Comparison of ENCODE assay signal across 18 cellular contexts in genomic region chr22:33747576-33748180, GRCh38.
DNase-seq lines count a peak whose midpoint lies in the region; ATAC-seq and TF ChIP-seq lines count a peak whose summit lies in the region.
"Had no signal": no experiment of that assay in that cellular context is flagged by ENCODE, and none has a peak within 500 bp of the region (broad histone marks: within the 10 kb centered on the region; RNA-seq: fewer than 3 reads in every experiment).

No MANE protein-coding gene starts in this region.

- H3K9me3 ChIP-seq in DND-41 (ENCODE audit: insufficient read depth, low read length, severe bottlenecking) (no peaks in the 10 kb centered on the region), left lung (peaks cover 0 to 3% of the 10 kb centered on the region in 2 donors)
- H3K9me3 ChIP-seq: thoracic aorta had no signal

- DNase-seq in DND-41: peak; percentile 4
- DNase-seq in NB4 (ENCODE audit: low read depth): peak; percentile 5
- DNase-seq in NCI-H524 treated with DMSO at 0.1 percent for 48 hours (lab: John Stamatoyannopoulos, UW): peak; percentile 89
- peak; percentile 37 to 41 for DNase-seq in left colon
- DNase-seq in EL: no peak
- DNase-seq in NCI-H2081 (lab: John Stamatoyannopoulos, UW): no peak
- no peak for DNase-seq in left lung
- DNase-seq in activated CD4-positive, alpha-beta T cell treated with anti-CD3 and anti-CD28 coated beads for 48 hours: no peak
- DNase-seq: activated CD4-positive, alpha-beta T cell treated with anti-CD3 and anti-CD28 coated beads for 4 hours; C1 segment of cervical spinal cord; effector CD4-positive, alpha-beta T cell; foreskin melanocyte; KG1; kidney; naive thymus-derived CD4-positive, alpha-beta T cell; T-helper 1 cell had no signal

- no peaks in the 10 kb centered on the region for H3K36me3 ChIP-seq in DND-41 (ENCODE audit: insufficient read depth, low read length)
- no peaks in the 10 kb centered on the region for H3K36me3 ChIP-seq in left lung
- H3K36me3 ChIP-seq: thoracic aorta had no signal

- H2AFZ ChIP-seq in DND-41 (ENCODE audit: low read depth, low read length): no peak overlapping the region

- no peak overlapping the region for H3K4me3 ChIP-seq in DND-41 (ENCODE audit: low read depth in 1 of 2, low read length in 2 of 2)
- H3K4me3 ChIP-seq in NB4 (ENCODE audit: low read depth, low read length): no peak overlapping the region
- H3K4me3 ChIP-seq in left lung: no peak overlapping the region
- H3K4me3 ChIP-seq: skin epidermis, thoracic aorta had no signal

- no peaks in the 10 kb centered on the region for H4K20me1 ChIP-seq in DND-41 (ENCODE audit: insufficient read depth, low read length)

- no peak overlapping the region for H3K4me2 ChIP-seq in DND-41 (ENCODE audit: insufficient read depth, low read length)

- H3K4me1 ChIP-seq in DND-41 (ENCODE audit: insufficient read depth, low read length) (no peaks in the 10 kb centered on the region), left lung (peaks cover 0 to 3% of the 10 kb centered on the region in 2 donors)

- no peak overlapping the region for H3K9ac ChIP-seq in DND-41 (ENCODE audit: low read depth, low read length)

- no peak for TF ChIP-seq CTCF in DND-41 (IDR thresholded peaks at IDR 0.05; ENCODE audit: borderline replicate concordance, extremely low read depth, low read length, poor library complexity, severe bottlenecking)
- TF ChIP-seq CTCF in NB4 (IDR thresholded peaks at IDR 0.05; ENCODE audit: low read depth, low read length): no peak
- no peak for TF ChIP-seq CTCF in left lung (IDR thresholded peaks at IDR 0.05)

- TF ChIP-seq POLR2A in NB4 (IDR thresholded peaks at IDR 0.05; ENCODE audit: extremely low read depth, insufficient read length): no peak

- H3K27ac ChIP-seq in DND-41 (ENCODE audit: low read length): no peak overlapping the region
- H3K27ac ChIP-seq in left lung: no peak overlapping the region
- H3K27ac ChIP-seq: skin epidermis, thoracic aorta had no signal

- no peak for ATAC-seq in DND-41 (ENCODE audit: insufficient read depth, low read depth)
- peak; percentile 34 for ATAC-seq in left colon
- ATAC-seq in left lung: no peak
- ATAC-seq: naive thymus-derived CD4-positive, alpha-beta T cell had no signal

- H3K27me3 ChIP-seq in DND-41 (ENCODE audit: insufficient read depth, low read length, poor library complexity) (no peaks in the 10 kb centered on the region), left lung (no peaks in the 10 kb centered on the region)

- no peaks in the 10 kb centered on the region for H3K79me2 ChIP-seq in DND-41 (ENCODE audit: insufficient read depth, low read length)

- intact Hi-C loops in left colon (cut with DNase I, micrococcal nuclease): no loop called here
- intact Hi-C loops in left lung (cut with DNase I): no loop called here

Comparison
In these comparisons a context has a peak if more than half of its experiments do, and no peak if none do; other contexts are left out.
1. DNase-seq: peak in DND-41 (single experiment), NB4 (single experiment), NCI-H524 treated with DMSO at 0.1 percent for 48 hours (single experiment) and left colon (2 of 2); none in EL (single experiment), NCI-H2081 (0 of 2), left lung (0 of 2) and activated CD4-positive, alpha-beta T cell treated with anti-CD3 and anti-CD28 coated beads for 48 hours (single experiment).